Comparison of ENCODE assay signal across 21 cellular contexts in genomic region chr3:10932596-10932995, GRCh38. TPM values are rescaled to one million over a fixed set of nuclear protein-coding genes. Genes with fewer than 3 reads are reported as not detected.
DNase-seq lines count a peak whose midpoint lies in the region; ATAC-seq and TF ChIP-seq lines count a peak whose summit lies in the region.
"Had no signal": no experiment of that assay in that cellular context is flagged by ENCODE, and none has a peak within 500 bp of the region (broad histone marks: within the 10 kb centered on the region; RNA-seq: fewer than 3 reads in every experiment).

No MANE protein-coding gene starts in this region.

- H3K9me3 ChIP-seq in right lobe of liver (no peaks in the 10 kb centered on the region), spleen (no peaks in the 10 kb centered on the region), Peyer's patch (no peaks in the 10 kb centered on the region)
- H3K9me3 ChIP-seq: BLaER1 treated with 17β-estradiol and CSF1 and Interleukin-3, amounts not matched to agents 10 nM and 100 nM had no signal

- no TSS peak for BruUV-seq in MCF 10A (replicated peaks; lab: Mats Ljungman, UMichigan)

- H3K27ac ChIP-seq in RWPE1 (peak overlapping the region; percentile 96), right lobe of liver (no peak overlapping the region), spleen (no peak overlapping the region), Peyer's patch (no peak overlapping the region)
- H3K27ac ChIP-seq: BLaER1 treated with 17β-estradiol and CSF1 and Interleukin-3, amounts not matched to agents 10 nM and 100 nM; KMS-11 had no signal

- POLR2A ChIA-PET in RWPE1 (lab: Yijun Ruan, JAX; ENCODE audit: low non-redundant PET) = no interaction called here
- POLR2A ChIA-PET in MCF 10A (lab: Yijun Ruan, JAX) = no interaction called here

- H3K27me3 ChIP-seq in right lobe of liver (no peaks in the 10 kb centered on the region), spleen (replicated peaks in 1 of 7) (peaks cover 0 to 3% (median 0%) of the 10 kb centered on the region in 7 donors), Peyer's patch (no peaks in the 10 kb centered on the region)
- H3K27me3 ChIP-seq: BLaER1 treated with 17β-estradiol and CSF1 and Interleukin-3, amounts not matched to agents 10 nM and 100 nM had no signal

- intact Hi-C loops in MCF 10A (cut with micrococcal nuclease) = no loop called here
- intact Hi-C loops in right lobe of liver (cut with DNase I) = no loop called here
- intact Hi-C loops in spleen (cut with DNase I; ENCODE audit: low total_unique reads) = no loop called here

- TF ChIP-seq POLR2A in right lobe of liver (IDR thresholded peaks at IDR 0.05) (no peak), spleen (IDR thresholded peaks at IDR 0.05) (no peak), Peyer's patch (IDR thresholded peaks at IDR 0.05) (no peak)

- H3K4me3 ChIP-seq in right lobe of liver (no peak overlapping the region), spleen (no peak overlapping the region), Peyer's patch (no peak overlapping the region)
- H3K4me3 ChIP-seq: BLaER1 treated with 17β-estradiol and CSF1 and Interleukin-3, amounts not matched to agents 10 nM and 100 nM had no signal

- peak overlapping the region; percentile 60 for H3K27ac Mint-ChIP-seq in MCF 10A (ENCODE audit: low read depth, unreplicated experiment)
- no peak overlapping the region for H3K27ac Mint-ChIP-seq in stimulated activated effector memory CD8-positive, alpha-beta T cell treated with anti-CD3 and anti-CD28 coated beads, Interleukin-12 subunit alpha, Interleukin-12 subunit beta, amount 100 ng/mL, for 72 hours

- ATAC-seq in right lobe of liver = no peak
- ATAC-seq in stimulated activated effector memory CD8-positive, alpha-beta T cell treated with anti-CD3 and anti-CD28 coated beads, Interleukin-12 subunit alpha, Interleukin-12 subunit beta, amount 100 ng/mL, for 72 hours = no peak
- ATAC-seq: Panc1, Right ventricle myocardium inferior had no signal

- H3K9me3 Mint-ChIP-seq in MCF 10A (ENCODE audit: unreplicated experiment) = no peaks in the 10 kb centered on the region
- H3K9me3 Mint-ChIP-seq in stimulated activated effector memory CD8-positive, alpha-beta T cell treated with anti-CD3 and anti-CD28 coated beads, Interleukin-12 subunit alpha, Interleukin-12 subunit beta, amount 100 ng/mL, for 72 hours = no peaks in the 10 kb centered on the region

- no peak overlapping the region for H3K4me3 Mint-ChIP-seq in MCF 10A (ENCODE audit: unreplicated experiment)
- H3K4me3 Mint-ChIP-seq in stimulated activated effector memory CD8-positive, alpha-beta T cell treated with anti-CD3 and anti-CD28 coated beads, Interleukin-12 subunit alpha, Interleukin-12 subunit beta, amount 100 ng/mL, for 72 hours = no peak overlapping the region

- CTCF ChIA-PET in RWPE1 (lab: Yijun Ruan, JAX) = no interaction called here
- CTCF ChIA-PET in MCF 10A (lab: Yijun Ruan, JAX) = interaction anchor here (1.3 kb wide), 1 partner anchor 9 kb away, joined by 4 read pairs; no protein-coding TSS in a partner anchor

- H3K36me3 Mint-ChIP-seq in MCF 10A (ENCODE audit: insufficient read depth, unreplicated experiment) = no peaks in the 10 kb centered on the region
- no peaks in the 10 kb centered on the region for H3K36me3 Mint-ChIP-seq in stimulated activated effector memory CD8-positive, alpha-beta T cell treated with anti-CD3 and anti-CD28 coated beads, Interleukin-12 subunit alpha, Interleukin-12 subunit beta, amount 100 ng/mL, for 72 hours

- no peaks in the 10 kb centered on the region for H3K4me1 ChIP-seq in right lobe of liver
- H3K4me1 ChIP-seq in spleen = no peaks in the 10 kb centered on the region
- no peaks in the 10 kb centered on the region for H3K4me1 ChIP-seq in Peyer's patch

- DNase-seq in RWPE1 (ENCODE audit: low spot score) = no peak
- DNase-seq in MCF 10A (ENCODE audit: unreplicated experiment) = no peak
- peak in 2 of 3 donors; percentile 2 to 16 for DNase-seq in right lobe of liver
- DNase-seq in spleen = peak; percentile 37
- DNase-seq in A172 (ENCODE audit: low spot score) = no peak
- no peak for DNase-seq in stimulated activated effector memory CD8-positive, alpha-beta T cell treated with anti-CD3 and anti-CD28 coated beads, Interleukin-12 subunit alpha, Interleukin-12 subunit beta, amount 100 ng/mL, for 72 hours (ENCODE audit: low spot score in 2 of 2)
- DNase-seq in Peyer's patch = no peak
- DNase-seq: ACHN, GOT3, HCEC 1CT, IMR-90, NCI-H1694, NCI-H2081 treated with DMSO at 0.1 percent for 48 hours, NCI-H2171 treated with DMSO at 0.1 percent for 48 hours, NCI-H524 treated with DMSO at 0.1 percent for 48 hours, NCI-H82 had no signal

- TF ChIP-seq CTCF in RWPE1 (conservative IDR thresholded peaks at IDR 0.05; ENCODE audit: low read depth) (no peak), MCF 10A (IDR thresholded peaks at IDR 0.05; ENCODE audit: unreplicated experiment) (no peak), right lobe of liver (IDR thresholded peaks at IDR 0.05) (no peak), spleen (IDR thresholded peaks at IDR 0.05 in 8 of 11, conservative IDR thresholded peaks at IDR 0.05 in 3 of 11) (no peak), Peyer's patch (IDR thresholded peaks at IDR 0.05) (no peak)

- WGBS in right lobe of liver (ENCODE audit: insufficient coverage, low coverage, low lambda C conversion rate, missing lambda C conversion rate) = 33% methylated on average over 4 of the region's 7 CpGs
- 65 to 77% (median 69%) methylated on average over 7 of the region's 7 CpGs for WGBS in spleen, 5 donors

- H3K36me3 ChIP-seq in right lobe of liver (no peaks in the 10 kb centered on the region), spleen (no peaks in the 10 kb centered on the region), Peyer's patch (no peaks in the 10 kb centered on the region)
- H3K36me3 ChIP-seq: BLaER1 treated with 17β-estradiol and CSF1 and Interleukin-3, amounts not matched to agents 10 nM and 100 nM had no signal

- H3K4me1 Mint-ChIP-seq in MCF 10A (ENCODE audit: insufficient read depth, unreplicated experiment) = peaks cover 26% of the 10 kb centered on the region
- no peaks in the 10 kb centered on the region for H3K4me1 Mint-ChIP-seq in stimulated activated effector memory CD8-positive, alpha-beta T cell treated with anti-CD3 and anti-CD28 coated beads, Interleukin-12 subunit alpha, Interleukin-12 subunit beta, amount 100 ng/mL, for 72 hours

- no peaks in the 10 kb centered on the region for H3K27me3 Mint-ChIP-seq in MCF 10A (ENCODE audit: insufficient read depth, unreplicated experiment)

RNA-seq across cellular contexts. Expression of gene SLC6A1, which starts 60.0 kb away (rescaled TPM):
- total RNA-seq in MCF 10A (2022) (not detected in 2 replicates), right lobe of liver (10 to 100 TPM; 14.5 to 70.1 (median 37.3) TPM), spleen (1 to 10 TPM in 5 of 7 donors, under 1 TPM in 2; 0.20 to 3.0 (median 1.2) TPM), Peyer's patch (1 to 10 TPM in 1 of 4 donors, under 1 TPM in 2, not detected in 1; 0.27 to 5.0 (median 0.38) TPM)
- under 1 TPM; 0.11 to 0.45 (median 0.13) TPM for polyA plus RNA-seq in spleen
- total RNA-seq in A172 (2014; rRNA removed; shearing (Covaris generic)) = not detected in 2 replicates
- total RNA-seq: IMR-90, SK-MEL-5 had no signal

Comparison
In these comparisons a context has a peak if more than half of its experiments do, and no peak if none do; other contexts are left out.
1. DNase-seq: peak in right lobe of liver (2 of 3) and spleen (single experiment); none in RWPE1 (single experiment), MCF 10A (single experiment), A172 (single experiment), stimulated activated effector memory CD8-positive, alpha-beta T cell treated with anti-CD3 and anti-CD28 coated beads, Interleukin-12 subunit alpha, Interleukin-12 subunit beta, amount 100 ng/mL, for 72 hours (0 of 2) and Peyer's patch (0 of 3).